Comparison of ENCODE assay signal across 1 cellular context in the genomic region with DNA sequence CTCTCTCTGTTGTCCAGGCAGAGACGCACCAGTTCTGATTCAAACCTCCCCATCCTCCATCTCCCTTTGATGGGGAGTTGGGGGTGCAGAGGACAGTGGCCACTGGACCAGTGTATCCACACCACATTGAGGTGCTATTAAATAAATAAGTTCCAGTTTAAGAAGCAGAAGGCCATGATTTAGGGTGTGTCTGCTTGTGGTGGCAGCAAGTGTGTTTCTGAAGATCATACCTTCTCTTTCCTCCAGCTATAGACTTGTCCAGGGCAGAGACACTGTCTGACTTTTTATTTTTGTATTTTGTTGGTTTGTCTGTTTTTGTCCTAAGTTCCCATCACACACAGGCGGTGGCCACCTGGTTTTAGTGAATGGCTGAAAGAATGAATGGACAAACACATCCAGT.
TF ChIP-seq lines count a peak whose summit lies in the region.

No MANE protein-coding gene starts in this region.

TF ChIP-seq in HCT116, 20 proteins besides CTCF, POLR2A, EP300 and RAD21 (continued from another document):
- TF ChIP-seq ZNF274 (IDR thresholded peaks at IDR 0.05; ENCODE audit: low read depth, low read length) = no peak
- no peak for TF ChIP-seq CBX3 (IDR thresholded peaks at IDR 0.05; ENCODE audit: low read depth)
- no peak for TF ChIP-seq ZBTB33 (IDR thresholded peaks at IDR 0.05; ENCODE audit: extremely low read depth, insufficient replicate concordance, low read length)
- no peak for TF ChIP-seq ATF3 (IDR thresholded peaks at IDR 0.05)
TF ChIP-seq in HCT116: peak in this region for 0.
